In the genomic region with DNA sequence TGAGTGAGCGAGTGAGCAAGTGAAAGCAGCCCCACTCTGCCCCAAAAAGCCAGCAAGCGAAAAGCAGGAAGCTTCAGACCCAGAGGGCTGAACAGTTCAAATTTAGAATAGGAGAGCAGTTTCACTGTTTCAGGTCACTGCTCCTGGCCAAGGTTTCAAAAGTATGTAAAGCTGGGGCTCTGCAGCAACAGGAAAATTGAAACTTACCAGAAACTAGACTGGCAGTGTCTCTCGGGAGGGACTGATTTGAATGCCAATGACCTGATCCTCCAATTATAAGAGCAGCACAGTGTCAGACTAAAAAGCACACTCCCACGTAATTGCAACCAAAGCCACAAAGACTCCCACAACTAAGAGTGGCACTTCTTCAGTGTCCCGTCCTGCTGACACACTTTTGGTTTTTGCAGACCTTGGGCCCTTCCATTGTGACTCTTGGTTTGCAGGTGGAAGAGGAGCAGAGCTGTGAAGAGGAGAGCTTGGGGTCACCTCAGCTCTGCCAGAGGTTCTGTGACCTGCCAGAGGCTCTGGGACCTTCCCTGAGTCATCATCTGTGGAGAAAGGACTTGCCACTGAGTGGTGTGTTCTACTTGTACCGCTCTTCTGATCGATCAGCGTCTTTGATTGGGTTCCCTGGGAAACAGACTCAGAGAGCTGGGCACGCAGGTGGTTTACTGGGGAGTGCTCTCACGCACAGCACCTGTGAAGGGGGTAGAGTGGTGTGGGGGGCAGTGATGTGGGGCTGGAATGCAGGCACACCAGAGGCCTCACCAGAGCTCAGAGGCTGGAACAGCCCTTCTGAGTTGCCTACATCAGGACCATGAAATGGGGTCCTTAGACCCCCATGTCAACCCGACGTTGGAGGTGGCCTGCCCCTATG, we compare ENCODE assay signal across 9 cellular contexts. TPM values are rescaled to one million over a fixed set of nuclear protein-coding genes. Genes with fewer than 3 reads are reported as not detected.
DNase-seq lines count a peak whose midpoint lies in the region; ATAC-seq lines count a peak whose summit lies in the region.
"Had no signal": no experiment of that assay in that cellular context is flagged by ENCODE, and none has a peak within 500 bp of the region (broad histone marks: within the 10 kb centered on the region; RNA-seq: fewer than 3 reads in every experiment).

No MANE protein-coding gene starts in this region.

- POLR2A ChIA-PET in activated naive CD8-positive, alpha-beta T cell treated with anti-CD3 and anti-CD28 coated beads, Interleukin-2, amount 10 ng/mL, durations not matched to agents 7 days and 5 days (lab: Charles Lee) = no interaction called here

- H3K27ac Mint-ChIP-seq in activated naive CD8-positive, alpha-beta T cell treated with anti-CD3 and anti-CD28 coated beads, Interleukin-2, amount 10 ng/mL, durations not matched to agents 7 days and 5 days = no peak overlapping the region

- peaks cover 9% of the 10 kb centered on the region for H3K4me1 Mint-ChIP-seq in activated naive CD8-positive, alpha-beta T cell treated with anti-CD3 and anti-CD28 coated beads, Interleukin-2, amount 10 ng/mL, durations not matched to agents 7 days and 5 days

- no peak for DNase-seq in activated naive CD8-positive, alpha-beta T cell treated with anti-CD3 and anti-CD28 coated beads, Interleukin-2, amount 10 ng/mL, durations not matched to agents 7 days and 5 days
- DNase-seq in H4 (ENCODE audit: low spot score) = no peak
- no peak for DNase-seq in A172 (ENCODE audit: low spot score)
- DNase-seq in GOT3 (lab: John Stamatoyannopoulos, UW) = no peak
- no peak for DNase-seq in middle frontal gyrus (ENCODE audit: extremely low spot score, low spot score)
- DNase-seq: SJCRH30 had no signal

- ATAC-seq in GM18502 (IDR thresholded peaks at IDR 0.05; ENCODE audit: poor library complexity, unreplicated experiment) (peak; percentile 84), GM21367 (IDR thresholded peaks at IDR 0.05; ENCODE audit: unreplicated experiment) (peak; percentile 80), HG03378 (IDR thresholded peaks at IDR 0.05; ENCODE audit: unreplicated experiment) (peak; percentile 87)
- peak; percentile 71 for ATAC-seq in activated naive CD8-positive, alpha-beta T cell treated with anti-CD3 and anti-CD28 coated beads, Interleukin-2, amount 10 ng/mL, durations not matched to agents 7 days and 5 days (ENCODE audit: low read depth)

- peaks cover 14% of the 10 kb centered on the region for H3K27me3 Mint-ChIP-seq in activated naive CD8-positive, alpha-beta T cell treated with anti-CD3 and anti-CD28 coated beads, Interleukin-2, amount 10 ng/mL, durations not matched to agents 7 days and 5 days

- H3K9me3 Mint-ChIP-seq in activated naive CD8-positive, alpha-beta T cell treated with anti-CD3 and anti-CD28 coated beads, Interleukin-2, amount 10 ng/mL, durations not matched to agents 7 days and 5 days = peaks cover 8% of the 10 kb centered on the region

- H3K4me3 Mint-ChIP-seq in activated naive CD8-positive, alpha-beta T cell treated with anti-CD3 and anti-CD28 coated beads, Interleukin-2, amount 10 ng/mL, durations not matched to agents 7 days and 5 days = no peak overlapping the region

- peaks cover 2% of the 10 kb centered on the region for H3K36me3 Mint-ChIP-seq in activated naive CD8-positive, alpha-beta T cell treated with anti-CD3 and anti-CD28 coated beads, Interleukin-2, amount 10 ng/mL, durations not matched to agents 7 days and 5 days

RNA-seq across cellular contexts. Expression of a gene that starts 52.7 kb away (rescaled TPM):
- total RNA-seq in activated naive CD8-positive, alpha-beta T cell treated with anti-CD3 and anti-CD28 coated beads, Interleukin-2, amount 10 ng/mL, durations not matched to agents 7 days and 5 days = under 1 TPM; 0.37 to 0.39 TPM
- not detected in 2 replicates for total RNA-seq in H4 (2014; rRNA removed; shearing (Covaris generic))
- 0.07 and 0.14 TPM in 2 replicates for total RNA-seq in A172 (2014; rRNA removed; shearing (Covaris generic))
